Comparison of ENCODE assay signal across 1 cellular context in genomic region chr2:37143986-37144385, GRCh38.
A peak's percentile ranks its signal among the peaks of the same experiment; 100 is the strongest.
TF ChIP-seq lines count a peak whose summit lies in the region.

No MANE protein-coding gene starts in this region.

TF ChIP-seq in IMR-90, 13 proteins besides CTCF, POLR2A, EP300 and RAD21:
- TF ChIP-seq BHLHE40 (IDR thresholded peaks at IDR 0.05; ENCODE audit: low read depth, low read length) (no peak), CEBPB (IDR thresholded peaks at IDR 0.05; ENCODE audit: low read depth, low read length) (peak; percentile 78)
TF ChIP-seq in IMR-90: peak in this region for 1.
